Comparison of ENCODE assay signal across 8 cellular contexts in genomic region chr2:14903709-14904374, GRCh38.
DNase-seq lines count a peak whose midpoint lies in the region; ATAC-seq and TF ChIP-seq lines count a peak whose summit lies in the region.

No MANE protein-coding gene starts in this region.

- no peak overlapping the region for H3K4me3 Mint-ChIP-seq in activated naive CD8-positive, alpha-beta T cell treated with anti-CD3 and anti-CD28 coated beads, Interleukin-2, amount 10 ng/mL, durations not matched to agents 7 days and 5 days
- H3K4me3 Mint-ChIP-seq in mesothelial cell of epicardium = no peak overlapping the region

- intact Hi-C loops in lower leg skin (cut with DNase I; ENCODE audit: low total_unique reads) = no loop called here

- POLR2A ChIA-PET in activated naive CD8-positive, alpha-beta T cell treated with anti-CD3 and anti-CD28 coated beads, Interleukin-2, amount 10 ng/mL, durations not matched to agents 7 days and 5 days (lab: Charles Lee) = no interaction called here

- H3K4me1 Mint-ChIP-seq in activated naive CD8-positive, alpha-beta T cell treated with anti-CD3 and anti-CD28 coated beads, Interleukin-2, amount 10 ng/mL, durations not matched to agents 7 days and 5 days = peaks cover 2% of the 10 kb centered on the region
- peaks cover 4% of the 10 kb centered on the region for H3K4me1 Mint-ChIP-seq in mesothelial cell of epicardium

- peaks cover 7% of the 10 kb centered on the region for H3K27me3 Mint-ChIP-seq in activated naive CD8-positive, alpha-beta T cell treated with anti-CD3 and anti-CD28 coated beads, Interleukin-2, amount 10 ng/mL, durations not matched to agents 7 days and 5 days
- peaks cover 9% of the 10 kb centered on the region for H3K27me3 Mint-ChIP-seq in mesothelial cell of epicardium (ENCODE audit: low read depth)

- H3K27ac Mint-ChIP-seq in activated naive CD8-positive, alpha-beta T cell treated with anti-CD3 and anti-CD28 coated beads, Interleukin-2, amount 10 ng/mL, durations not matched to agents 7 days and 5 days = no peak overlapping the region
- no peak overlapping the region for H3K27ac Mint-ChIP-seq in mesothelial cell of epicardium

- DNase-seq in NCI-H2107 treated with DMSO at 0.1 percent for 48 hours (lab: John Stamatoyannopoulos, UW; ENCODE audit: unreplicated experiment) = peak; percentile 1
- no peak for DNase-seq in NCI-H2107 (lab: John Stamatoyannopoulos, UW)
- peak; percentile 76 for DNase-seq in RPMI8226
- peak; percentile 74 for DNase-seq in activated naive CD8-positive, alpha-beta T cell treated with anti-CD3 and anti-CD28 coated beads, Interleukin-2, amount 10 ng/mL, durations not matched to agents 7 days and 5 days
- DNase-seq in mesothelial cell of epicardium (ENCODE audit: low spot score in 2 of 2, unreplicated experiment in 2 of 2) = peak in 1 of 2 experiments; percentile 43
- no peak for DNase-seq in lower leg skin (ENCODE audit: low spot score in 2 of 2)

- peak; percentile 100 for ATAC-seq in GM19467 (IDR thresholded peaks at IDR 0.05; ENCODE audit: unreplicated experiment)
- ATAC-seq in HG03439 (IDR thresholded peaks at IDR 0.05; ENCODE audit: unreplicated experiment) = peak; percentile 98
- peak; percentile 85 for ATAC-seq in activated naive CD8-positive, alpha-beta T cell treated with anti-CD3 and anti-CD28 coated beads, Interleukin-2, amount 10 ng/mL, durations not matched to agents 7 days and 5 days (ENCODE audit: low read depth)

- H3K36me3 Mint-ChIP-seq in activated naive CD8-positive, alpha-beta T cell treated with anti-CD3 and anti-CD28 coated beads, Interleukin-2, amount 10 ng/mL, durations not matched to agents 7 days and 5 days = no peaks in the 10 kb centered on the region
- H3K36me3 Mint-ChIP-seq in mesothelial cell of epicardium = no peaks in the 10 kb centered on the region

- H3K4me3 ChIP-seq in lower leg skin (ENCODE audit: low read depth, poor library complexity, severe bottlenecking) = no peak overlapping the region

- no peak for TF ChIP-seq POLR2A in lower leg skin (IDR thresholded peaks at IDR 0.05)

- WGBS in lower leg skin, 2 donors = 62 to 63% methylated on average over 15 of the region's 15 CpGs

- peak; percentile 74 for TF ChIP-seq CTCF in mesothelial cell of epicardium (IDR thresholded peaks at IDR 0.05; ENCODE audit: unreplicated experiment)
- no peak for TF ChIP-seq CTCF in lower leg skin (IDR thresholded peaks at IDR 0.05)

- H3K9me3 Mint-ChIP-seq in activated naive CD8-positive, alpha-beta T cell treated with anti-CD3 and anti-CD28 coated beads, Interleukin-2, amount 10 ng/mL, durations not matched to agents 7 days and 5 days = no peaks in the 10 kb centered on the region
- no peaks in the 10 kb centered on the region for H3K9me3 Mint-ChIP-seq in mesothelial cell of epicardium

Comparison
In these comparisons a context has a peak if more than half of its experiments do, and no peak if none do; other contexts are left out.
1. DNase-seq: peak in NCI-H2107 treated with DMSO at 0.1 percent for 48 hours (single experiment), RPMI8226 (single experiment) and activated naive CD8-positive, alpha-beta T cell treated with anti-CD3 and anti-CD28 coated beads, Interleukin-2, amount 10 ng/mL, durations not matched to agents 7 days and 5 days (single experiment); none in NCI-H2107 (single experiment) and lower leg skin (0 of 2).
2. Peak in every context shown above with its lines, with median percentiles within 50 percentile points of each other: ATAC-seq.